In the genomic region with DNA sequence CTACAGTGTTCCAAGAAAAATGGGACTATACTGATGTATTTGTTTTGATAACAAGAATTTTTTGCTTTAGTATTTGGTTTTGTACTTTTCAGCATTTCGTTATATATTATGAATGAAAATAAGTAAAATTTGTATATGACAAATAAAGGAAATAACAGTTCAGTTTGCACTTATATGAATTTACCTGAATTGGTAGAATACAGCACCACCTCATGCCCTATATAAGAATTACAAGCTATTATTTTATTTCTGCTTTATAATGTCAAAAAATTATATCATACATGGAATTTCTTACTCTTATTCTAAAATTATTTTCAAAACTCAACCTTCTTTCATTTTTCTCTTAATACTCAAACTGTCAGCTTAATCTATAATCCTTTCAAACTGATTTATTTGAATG, we compare ENCODE assay signal across 9 cellular contexts. TPM values are rescaled to one million over a fixed set of nuclear protein-coding genes. Genes with fewer than 3 reads are reported as not detected.
DNase-seq lines count a peak whose midpoint lies in the region; ATAC-seq, FAIRE-seq and TF ChIP-seq lines count a peak whose summit lies in the region.
"Had no signal": no experiment of that assay in that cellular context is flagged by ENCODE, and none has a peak within 500 bp of the region (broad histone marks: within the 10 kb centered on the region; RNA-seq: fewer than 3 reads in every experiment).

No MANE protein-coding gene starts in this region.

- H3K4me1 ChIP-seq in GM23248 (ENCODE audit: insufficient read depth): no peaks in the 10 kb centered on the region
- no peaks in the 10 kb centered on the region for H3K4me1 ChIP-seq in kidney (ENCODE audit: control insufficient read depth in 1 of 2, insufficient read depth in 1 of 2, low read depth in 1 of 2, low read length in 2 of 2)

- H3K4me2 ChIP-seq in GM23248 (ENCODE audit: unreplicated experiment): no peak overlapping the region

- no peak for ATAC-seq in activated CD4-positive, CD25-positive, alpha-beta regulatory T cell treated with anti-CD3 and anti-CD28 coated beads, Interleukin-2, amount 50 U/mL, for 24 hours
- ATAC-seq in HG03159 (IDR thresholded peaks at IDR 0.05; ENCODE audit: unreplicated experiment) (no peak), GM19463 (IDR thresholded peaks at IDR 0.05; ENCODE audit: unreplicated experiment) (no peak)

- DNase-seq in AG10803 (ENCODE audit: low read depth): peak; percentile 11
- peak; percentile 37 for DNase-seq in GM23248
- DNase-seq in kidney: no peak
- no peak for DNase-seq in activated CD4-positive, alpha-beta T cell treated with anti-CD3 and anti-CD28 coated beads, Interleukin-2, amount 10 ng/mL, durations not matched to agents 24 days and 14 days

- in situ Hi-C loops in GM23248 (cut with MboI): no loop called here

- no peak overlapping the region for H3K27ac ChIP-seq in GM23248
- no peak overlapping the region for H3K27ac ChIP-seq in kidney (ENCODE audit: low read depth in 2 of 2, low read length in 2 of 2)

- H3K36me3 ChIP-seq in GM23248 (ENCODE audit: low read depth) (peaks cover 2% of the 10 kb centered on the region; the same call in 1 of the 2 replicates), kidney (ENCODE audit: control insufficient read depth in 1 of 2, insufficient read depth in 2 of 2, low read length in 2 of 2) (peaks cover 3 to 7% of the 10 kb centered on the region in 2 donors)

- H3K9ac ChIP-seq in GM23248 (no peak overlapping the region), kidney (ENCODE audit: low read length in 2 of 2) (no peak overlapping the region)

- no peaks in the 10 kb centered on the region for H3K4me1 Mint-ChIP-seq in activated CD4-positive, alpha-beta T cell treated with anti-CD3 and anti-CD28 coated beads, Interleukin-2, amount 10 ng/mL, durations not matched to agents 24 days and 14 days

- no peaks in the 10 kb centered on the region for H3K79me2 ChIP-seq in GM23248 (ENCODE audit: insufficient read depth)

- FAIRE-seq in TTC549 (lab: Jason Lieb, UNC) (peak; percentile 74), kidney (lab: Jason Lieb, UNC) (peak; percentile 90)
- FAIRE-seq: GM18507 had no signal

- H3K9me3 Mint-ChIP-seq in activated CD4-positive, alpha-beta T cell treated with anti-CD3 and anti-CD28 coated beads, Interleukin-2, amount 10 ng/mL, durations not matched to agents 24 days and 14 days: no peaks in the 10 kb centered on the region

- no peaks in the 10 kb centered on the region for H3F3A ChIP-seq in GM23248 (ENCODE audit: insufficient read depth)

- 24 to 27% methylated on average over 1 of the region's 1 CpG for WGBS in GM23248 (ENCODE audit: low coverage in 1 of 2, low lambda C conversion rate in 2 of 2, missing lambda C conversion rate in 2 of 2), 2 experiments

- H3K4me3 ChIP-seq in AG10803 (ENCODE audit: low read length): no peak overlapping the region
- no peak overlapping the region for H3K4me3 ChIP-seq in GM23248
- no peak overlapping the region for H3K4me3 ChIP-seq in kidney (ENCODE audit: low read length in 2 of 2)

- H3K9me3 ChIP-seq in GM23248 (ENCODE audit: low read depth): no peaks in the 10 kb centered on the region
- no peaks in the 10 kb centered on the region for H3K9me3 ChIP-seq in kidney (ENCODE audit: control insufficient read depth in 1 of 2, low read length in 2 of 2)

- H3K9me2 ChIP-seq in GM23248 (ENCODE audit: insufficient read depth): no peaks in the 10 kb centered on the region

- peaks cover 3% of the 10 kb centered on the region for H3K36me3 Mint-ChIP-seq in activated CD4-positive, alpha-beta T cell treated with anti-CD3 and anti-CD28 coated beads, Interleukin-2, amount 10 ng/mL, durations not matched to agents 24 days and 14 days (ENCODE audit: low read depth)

- TF ChIP-seq CTCF in AG10803 (conservative IDR thresholded peaks at IDR 0.05; ENCODE audit: low read length) (peak; percentile 52), kidney (IDR thresholded peaks at IDR 0.05; ENCODE audit: borderline replicate concordance, extremely low read depth, insufficient read depth) (no peak)

- no peaks in the 10 kb centered on the region for H4K20me1 ChIP-seq in GM23248 (ENCODE audit: insufficient read depth)

- H3K27me3 Mint-ChIP-seq in activated CD4-positive, alpha-beta T cell treated with anti-CD3 and anti-CD28 coated beads, Interleukin-2, amount 10 ng/mL, durations not matched to agents 24 days and 14 days: no peaks in the 10 kb centered on the region

- H3K4me3 Mint-ChIP-seq in activated CD4-positive, alpha-beta T cell treated with anti-CD3 and anti-CD28 coated beads, Interleukin-2, amount 10 ng/mL, durations not matched to agents 24 days and 14 days: no peak overlapping the region

- no peak overlapping the region for H2AFZ ChIP-seq in GM23248

- H3K27me3 ChIP-seq in GM23248 (replicated peaks; ENCODE audit: insufficient read depth): no peaks in the 10 kb centered on the region

- H3K27ac Mint-ChIP-seq in activated CD4-positive, alpha-beta T cell treated with anti-CD3 and anti-CD28 coated beads, Interleukin-2, amount 10 ng/mL, durations not matched to agents 24 days and 14 days: no peak overlapping the region

- intact Hi-C loops in kidney (cut with DNase I): no loop called here
- intact Hi-C loops in activated CD4-positive, alpha-beta T cell treated with anti-CD3 and anti-CD28 coated beads, Interleukin-2, amount 10 ng/mL, durations not matched to agents 24 days and 14 days (cut with micrococcal nuclease): loop anchor here (2.0 kb wide), 1 partner anchor 211 kb away; no protein-coding TSS in a partner anchor

RNA-seq across cellular contexts. Expression of a gene that starts 14.6 kb away (rescaled TPM):
- total RNA-seq in GM23248 (2014; rRNA removed; shearing (Covaris generic)): 1.4 and 37.5 TPM in 2 replicates
- polyA plus RNA-seq in GM23248 (2016; fragmentation: Nextera tagmentation; extraction: Ambion mirVana) (6.2 and 6.3 TPM in 2 replicates), kidney (ENCODE audit: insufficient read depth, low read depth, low replicate concordance) (5.1 TPM)
- 9.6 TPM for total RNA-seq in kidney
- 6.6 and 7.8 TPM in 2 replicates for total RNA-seq in activated CD4-positive, alpha-beta T cell treated with anti-CD3 and anti-CD28 coated beads, Interleukin-2, amount 10 ng/mL, durations not matched to agents 24 days and 14 days

RNA-seq across cellular contexts. Expression of a gene that starts 14.9 kb away (rescaled TPM):
- 10.3 and 24.4 TPM in 2 replicates for total RNA-seq in GM23248 (2014; rRNA removed; shearing (Covaris generic))
- 25.3 and 26.1 TPM in 2 replicates for polyA plus RNA-seq in GM23248 (2016; fragmentation: Nextera tagmentation; extraction: Ambion mirVana)
- 27.2 TPM for total RNA-seq in kidney
- polyA plus RNA-seq in kidney (ENCODE audit: insufficient read depth, low read depth, low replicate concordance): 29.1 TPM
- 51.1 and 53.4 TPM in 2 replicates for total RNA-seq in activated CD4-positive, alpha-beta T cell treated with anti-CD3 and anti-CD28 coated beads, Interleukin-2, amount 10 ng/mL, durations not matched to agents 24 days and 14 days

RNA-seq across cellular contexts. Expression of a gene that starts 55.3 kb away (rescaled TPM):
- 118 and 128 TPM in 2 replicates for total RNA-seq in GM23248 (2014; rRNA removed; shearing (Covaris generic))
- polyA plus RNA-seq in GM23248 (2016; fragmentation: Nextera tagmentation; extraction: Ambion mirVana) (118 and 123 TPM in 2 replicates), kidney (ENCODE audit: insufficient read depth, low read depth, low replicate concordance) (59.3 TPM)
- total RNA-seq in kidney: 40.3 TPM
- 47.3 and 47.9 TPM in 2 replicates for total RNA-seq in activated CD4-positive, alpha-beta T cell treated with anti-CD3 and anti-CD28 coated beads, Interleukin-2, amount 10 ng/mL, durations not matched to agents 24 days and 14 days

Comparison
In these comparisons a context has a peak if more than half of its experiments do, and no peak if none do; other contexts are left out.
1. DNase-seq: peak in AG10803 (single experiment) and GM23248 (single experiment); none in kidney (single experiment) and activated CD4-positive, alpha-beta T cell treated with anti-CD3 and anti-CD28 coated beads, Interleukin-2, amount 10 ng/mL, durations not matched to agents 24 days and 14 days (single experiment).